In the genomic region with DNA sequence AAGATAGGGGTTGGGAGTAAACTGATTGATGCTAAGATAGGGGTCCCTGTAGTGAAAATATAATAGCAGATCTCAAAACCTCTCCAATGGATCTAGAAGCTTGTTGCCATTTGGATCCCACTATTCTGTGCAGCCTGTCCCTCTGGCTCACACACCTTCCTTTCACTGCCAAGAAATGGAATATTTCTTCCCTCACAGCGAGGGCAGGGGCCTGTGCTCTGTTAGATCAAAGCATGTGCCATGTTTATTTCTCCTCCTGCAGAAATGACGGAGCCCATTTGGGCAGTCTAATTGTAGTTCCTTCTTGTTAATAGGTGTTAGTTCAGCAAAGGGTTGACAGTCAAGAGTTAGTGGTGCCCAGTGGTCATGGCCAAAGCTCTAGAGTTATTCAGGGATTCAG, we compare ENCODE assay signal across 18 cellular contexts.
A peak's percentile ranks its signal among the peaks of the same experiment; 100 is the strongest.
DNase-seq lines count a peak whose midpoint lies in the region; ATAC-seq and TF ChIP-seq lines count a peak whose summit lies in the region.
"Had no signal": no experiment of that assay in that cellular context is flagged by ENCODE, and none has a peak within 500 bp of the region (broad histone marks: within the 10 kb centered on the region; RNA-seq: fewer than 3 reads in every experiment).

No MANE protein-coding gene starts in this region.

- no peaks in the 10 kb centered on the region for H3K27me3 Mint-ChIP-seq in brain
- H3K27me3 Mint-ChIP-seq in nephron (ENCODE audit: low read depth) = no peaks in the 10 kb centered on the region

- H3K4me3 Mint-ChIP-seq in brain (no peak overlapping the region), nephron (no peak overlapping the region)
- H3K4me3 Mint-ChIP-seq: HFFc6 had no signal

- no peak for TF ChIP-seq POLR2A in IMR-90 (IDR thresholded peaks at IDR 0.05; ENCODE audit: low read depth, low read length)

- dilution Hi-C loops in IMR-90 (cut with HindIII; ENCODE audit: low sequenced_read_pairs, unreplicated experiment) = no loop called here

- no peak for TF ChIP-seq CTCF in IMR-90 (conservative IDR thresholded peaks at IDR 0.05; ENCODE audit: low read depth, low read length)
- no peak for TF ChIP-seq CTCF in brain (conservative IDR thresholded peaks at IDR 0.05)
- no peak for TF ChIP-seq CTCF in nephron (IDR thresholded peaks at IDR 0.05; ENCODE audit: unreplicated experiment in 3 of 3)

- peaks cover 92% of the 10 kb centered on the region for H3K36me3 Mint-ChIP-seq in brain
- peaks cover 65% of the 10 kb centered on the region for H3K36me3 Mint-ChIP-seq in nephron (ENCODE audit: low read depth)

- no peak overlapping the region for H3K27ac ChIP-seq in IMR-90 (ENCODE audit: insufficient read depth, low read length)
- H3K27ac ChIP-seq: C4-2B, HL-60 had no signal

- peak overlapping the region; percentile 26 for H2AK9ac ChIP-seq in IMR-90 (replicated peaks; ENCODE audit: low read depth, low read length, poor library complexity)

- no peak overlapping the region for H3K56ac ChIP-seq in IMR-90 (ENCODE audit: extremely low read depth, insufficient read depth, low read length)

- H3K79me1 ChIP-seq in IMR-90 (ENCODE audit: low read depth in 1 of 2, low read length in 2 of 2) = no peaks in the 10 kb centered on the region

- H3K23ac ChIP-seq in IMR-90 (ENCODE audit: low read depth, low read length) = no peak overlapping the region

- no peak overlapping the region for H2AFZ ChIP-seq in IMR-90 (replicated peaks; ENCODE audit: low read length, poor library complexity)

- no peak overlapping the region for H2BK15ac ChIP-seq in IMR-90 (ENCODE audit: low read depth, low read length)

- in situ Hi-C loops in IMR-90 (cut with MboI; ENCODE audit: low sequenced_read_pairs) = no loop called here

- no CpG with 5 or more reads among the region's 2 CpGs for WGBS in IMR-90 (ENCODE audit: extremely low coverage in 2 of 2, insufficient read length in 1 of 2), 2 experiments

- ATAC-seq in IMR-90 (ENCODE audit: low read depth) = no peak
- ATAC-seq in HG02588 (IDR thresholded peaks at IDR 0.05; ENCODE audit: unreplicated experiment) = no peak

- no peak overlapping the region for H2BK5ac ChIP-seq in IMR-90 (ENCODE audit: low read depth, low read length, poor library complexity, severe bottlenecking)

- no peak overlapping the region for H4K5ac ChIP-seq in IMR-90 (ENCODE audit: low read depth, low read length)

- peak overlapping the region; percentile 49; the same call in 1 of the 2 replicates for H2BK120ac ChIP-seq in IMR-90 (ENCODE audit: low read depth, low read length)

- H3K14ac ChIP-seq in IMR-90 (replicated peaks; ENCODE audit: low read depth, low read length) = no peak overlapping the region; the same call in 1 of the 2 replicates

- H3K27me3 ChIP-seq in IMR-90 (ENCODE audit: control insufficient read depth, insufficient read depth, low read length) = no peaks in the 10 kb centered on the region
- H3K27me3 ChIP-seq: MG63 had no signal

- peaks cover 27% of the 10 kb centered on the region for H3K36me3 ChIP-seq in IMR-90 (ENCODE audit: control insufficient read depth, insufficient read depth, low read length)
- H3K36me3 ChIP-seq: MG63 had no signal

- POLR2A ChIA-PET in IMR-90 (lab: Charles Lee; ENCODE audit: unreplicated experiment) = no interaction called here

- BruUV-seq in IMR-90 (replicated peaks; lab: Mats Ljungman, UMichigan) = no TSS peak

- no peaks in the 10 kb centered on the region for H4K20me1 ChIP-seq in IMR-90 (ENCODE audit: insufficient read depth, low read length)

- peaks cover 2% of the 10 kb centered on the region; the same call in 1 of the 2 replicates for H3K9me3 ChIP-seq in IMR-90 (ENCODE audit: control insufficient read depth, insufficient read depth, low read length)
- H3K9me3 ChIP-seq: MG63 had no signal

- peaks cover 4% of the 10 kb centered on the region; the same call in 1 of the 2 replicates for H3K9me1 ChIP-seq in IMR-90 (ENCODE audit: insufficient read depth, low read length)

- TF ChIP-seq RAD21 in IMR-90 (IDR thresholded peaks at IDR 0.05; ENCODE audit: low read length) = no peak

- DNase-seq in IMR-90 (no peak), MV-4-11 (lab: John Stamatoyannopoulos, UW) (peak; percentile 89), DMS53 treated with DMSO at 0.1 percent for 48 hours (lab: John Stamatoyannopoulos, UW; ENCODE audit: unreplicated experiment) (no peak), NCI-H1105 (lab: John Stamatoyannopoulos, UW) (no peak)
- DNase-seq: ACHN, DMS79 treated with DMSO at 0.1 percent for 48 hours, H7, HFFc6, Karpas-422, MG63, NCI-H1105 treated with DMSO at 0.1 percent for 48 hours, NCI-H1694, NCI-H748 treated with DMSO at 0.1 percent for 48 hours had no signal

- no peak overlapping the region for H3K9ac ChIP-seq in IMR-90 (ENCODE audit: low read depth, low read length)

- H2AK5ac ChIP-seq in IMR-90 (ENCODE audit: low read depth, low read length) = 0 out of 2 replicates have a peak overlapping the region, but pooled peaks have one; percentile 5

- H3K4me1 ChIP-seq in IMR-90 (ENCODE audit: control insufficient read depth, insufficient read depth, low read length) = peaks cover 9% of the 10 kb centered on the region

- peak overlapping the region in 1 of 2 experiments; percentile 42; a peak in 1 of 4 replicates for H4K8ac ChIP-seq in IMR-90 (ENCODE audit: low read depth in 2 of 2, low read length in 2 of 2)

- no peak overlapping the region for H3K4me3 ChIP-seq in IMR-90 (ENCODE audit: insufficient read depth, low read depth, low read length)
- H3K4me3 ChIP-seq: MG63 had no signal

- intact Hi-C loops in IMR-90 (cut with micrococcal nuclease) = no loop called here

- 0 out of 2 replicates have a peak overlapping the region, but pooled peaks have one; percentile 51 for H3K4ac ChIP-seq in IMR-90 (ENCODE audit: low read depth, low read length)

- H2BK20ac ChIP-seq in IMR-90 (ENCODE audit: low read depth, low read length) = no peak overlapping the region

- peaks cover 10% of the 10 kb centered on the region for H3K4me1 Mint-ChIP-seq in brain
- peaks cover 22% of the 10 kb centered on the region for H3K4me1 Mint-ChIP-seq in nephron

- H3K4me2 ChIP-seq in IMR-90 (ENCODE audit: low read depth, low read length) = no peak overlapping the region

- H3K18ac ChIP-seq in IMR-90 (ENCODE audit: low read depth, low read length) = no peak overlapping the region

- H3K27ac Mint-ChIP-seq in brain (peak overlapping the region in 3 of 5 experiments; percentile 17 to 42 (median 24)), nephron (peak overlapping the region; percentile 12 to 80 (median 63))
- H3K27ac Mint-ChIP-seq: HFFc6 had no signal

- H4K91ac ChIP-seq in IMR-90 (ENCODE audit: insufficient read depth, low read depth, low read length) = no peak overlapping the region

- H3K9me3 Mint-ChIP-seq in brain = peaks cover 0 to 20% (median 0%) of the 10 kb centered on the region in 5 experiments
- H3K9me3 Mint-ChIP-seq in nephron = no peaks in the 10 kb centered on the region

- CTCF ChIA-PET in IMR-90 (lab: Yijun Ruan, JAX) = no interaction called here

TF ChIP-seq in IMR-90, 13 proteins besides CTCF, POLR2A, EP300 and RAD21:
- TF ChIP-seq MXI1 (IDR thresholded peaks at IDR 0.05; ENCODE audit: borderline replicate concordance, low read depth, low read length) (no peak), CHD1 (IDR thresholded peaks at IDR 0.05; ENCODE audit: low read depth, low read length) (no peak)
